Comparison of ENCODE assay signal across 1 cellular context in the genomic region with DNA sequence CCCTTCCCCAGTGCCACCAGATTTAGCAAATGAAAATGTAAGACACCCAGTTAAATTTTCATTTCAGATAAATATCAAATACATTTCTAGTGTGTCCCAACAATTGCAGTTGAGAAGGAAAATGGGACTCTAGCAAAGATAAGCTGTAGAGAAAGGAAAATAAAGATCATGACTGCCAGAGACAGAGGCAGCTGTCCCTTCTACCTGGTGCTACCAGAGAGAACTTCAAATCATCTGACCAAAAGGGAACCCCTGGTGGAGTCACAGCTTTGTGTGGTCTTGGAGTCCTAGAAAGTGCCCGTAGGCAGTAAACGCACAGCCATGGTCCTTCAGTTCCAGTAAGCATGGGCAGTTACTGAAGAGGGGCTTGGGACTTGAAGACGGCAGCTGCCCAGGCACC.
TF ChIP-seq lines count a peak whose summit lies in the region.

No MANE protein-coding gene starts in this region.

TF ChIP-seq in IMR-90, 13 proteins besides CTCF, POLR2A, EP300 and RAD21:
- no peak for TF ChIP-seq MAFK (IDR thresholded peaks at IDR 0.05; ENCODE audit: low read depth, low read length)
- TF ChIP-seq MXI1 (IDR thresholded peaks at IDR 0.05; ENCODE audit: borderline replicate concordance, low read depth, low read length), result no peak
- no peak for TF ChIP-seq CHD1 (IDR thresholded peaks at IDR 0.05; ENCODE audit: low read depth, low read length)
- TF ChIP-seq BHLHE40 (IDR thresholded peaks at IDR 0.05; ENCODE audit: low read depth, low read length), result no peak
- TF ChIP-seq MAZ (IDR thresholded peaks at IDR 0.05; ENCODE audit: borderline replicate concordance, low read depth, low read length), result no peak
- TF ChIP-seq NFE2L2 (IDR thresholded peaks at IDR 0.05; ENCODE audit: low read depth, low read length), result no peak
- no peak for TF ChIP-seq CEBPB (IDR thresholded peaks at IDR 0.05; ENCODE audit: low read depth, low read length)
- no peak for TF ChIP-seq SMC3 (IDR thresholded peaks at IDR 0.05; ENCODE audit: low read depth, low read length)
- no peak for TF ChIP-seq RCOR1 (IDR thresholded peaks at IDR 0.05; ENCODE audit: insufficient replicate concordance, low read length)
- no peak for TF ChIP-seq FOS (IDR thresholded peaks at IDR 0.05; ENCODE audit: low read depth, low read length)
- TF ChIP-seq, protein P1, sequence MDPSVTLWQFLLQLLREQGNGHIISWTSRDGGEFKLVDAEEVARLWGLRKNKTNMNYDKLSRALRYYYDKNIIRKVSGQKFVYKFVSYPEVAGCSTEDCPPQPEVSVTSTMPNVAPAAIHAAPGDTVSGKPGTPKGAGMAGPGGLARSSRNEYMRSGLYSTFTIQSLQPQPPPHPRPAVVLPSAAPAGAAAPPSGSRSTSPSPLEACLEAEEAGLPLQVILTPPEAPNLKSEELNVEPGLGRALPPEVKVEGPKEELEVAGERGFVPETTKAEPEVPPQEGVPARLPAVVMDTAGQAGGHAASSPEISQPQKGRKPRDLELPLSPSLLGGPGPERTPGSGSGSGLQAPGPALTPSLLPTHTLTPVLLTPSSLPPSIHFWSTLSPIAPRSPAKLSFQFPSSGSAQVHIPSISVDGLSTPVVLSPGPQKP (IDR thresholded peaks at IDR 0.05; ENCODE audit: borderline replicate concordance, low read depth, low read length), result no peak
- no peak for TF ChIP-seq RFX5 (IDR thresholded peaks at IDR 0.05; ENCODE audit: low read depth, low read length)
- TF ChIP-seq, protein P2, sequence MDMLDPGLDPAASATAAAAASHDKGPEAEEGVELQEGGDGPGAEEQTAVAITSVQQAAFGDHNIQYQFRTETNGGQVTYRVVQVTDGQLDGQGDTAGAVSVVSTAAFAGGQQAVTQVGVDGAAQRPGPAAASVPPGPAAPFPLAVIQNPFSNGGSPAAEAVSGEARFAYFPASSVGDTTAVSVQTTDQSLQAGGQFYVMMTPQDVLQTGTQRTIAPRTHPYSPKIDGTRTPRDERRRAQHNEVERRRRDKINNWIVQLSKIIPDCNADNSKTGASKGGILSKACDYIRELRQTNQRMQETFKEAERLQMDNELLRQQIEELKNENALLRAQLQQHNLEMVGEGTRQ (IDR thresholded peaks at IDR 0.05; ENCODE audit: low read depth, low read length), result no peak
